25 cellular contexts compared by ENCODE assay signal in the genomic region with DNA sequence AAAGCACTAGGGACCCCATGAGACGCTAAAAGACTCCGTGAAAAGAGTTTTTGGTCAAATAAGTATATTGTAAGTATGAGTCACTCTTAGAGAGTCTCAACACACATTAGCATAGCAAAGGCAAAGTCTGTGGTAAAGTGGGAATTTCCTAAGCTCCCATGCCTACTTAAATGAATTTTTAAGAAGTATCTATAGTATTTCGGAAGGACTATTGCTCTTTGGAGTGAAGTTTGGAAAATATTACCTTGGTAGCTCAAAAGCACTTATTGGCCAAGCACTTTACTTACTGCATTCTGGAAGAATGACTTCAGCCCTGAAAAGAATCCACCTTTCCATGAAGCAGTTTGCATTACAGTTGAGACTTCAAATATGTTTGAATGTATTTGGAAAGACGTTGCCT. TPM values are rescaled to one million over a fixed set of nuclear protein-coding genes. Genes with fewer than 3 reads are reported as not detected.
DNase-seq lines count a peak whose midpoint lies in the region; ATAC-seq and TF ChIP-seq lines count a peak whose summit lies in the region.
"Had no signal": no experiment of that assay in that cellular context is flagged by ENCODE, and none has a peak within 500 bp of the region (broad histone marks: within the 10 kb centered on the region; RNA-seq: fewer than 3 reads in every experiment).

No MANE protein-coding gene starts in this region.

- no peak overlapping the region for H3K4me3 Mint-ChIP-seq in activated T-helper 2 cell treated with anti-CD3 and anti-CD28 coated beads, Interferon-gamma antibody, Interleukin-2, Interleukin-4, amounts not matched to agents 10 μg/mL and 5 μg/mL and 100 μg/mL, durations not matched to agents 14 hours and 24 hours and 36 hours (ENCODE audit: low read depth)
- H3K4me3 Mint-ChIP-seq: neural crest cell; stimulated activated naive CD8-positive, alpha-beta T cell treated with anti-CD3 and anti-CD28 coated beads, Interleukin-15, Interleukin-2, amounts not matched to agents 100 ng/mL and 50 ng/mL, for 24 hours; T-helper 17 cell had no signal

- H3K27me3 ChIP-seq in mammary epithelial cell (ENCODE audit: insufficient read depth, low read length) = no peaks in the 10 kb centered on the region
- no peaks in the 10 kb centered on the region for H3K27me3 ChIP-seq in breast epithelium
- peaks cover 10% of the 10 kb centered on the region for H3K27me3 ChIP-seq in foreskin keratinocyte
- H3K27me3 ChIP-seq: BLaER1, transverse colon had no signal

- in situ Hi-C loops in mammary epithelial cell (cut with MboI; ENCODE audit: low sequenced_read_pairs in 2 of 2) (loop anchor here in 1 of 2 donors (10.0 kb wide), 1 partner anchor 235 kb away; no protein-coding TSS in a partner anchor), astrocyte of the cerebellum (cut with HindIII; ENCODE audit: low sequenced_read_pairs) (no loop called here)

- DNase-seq in mammary epithelial cell = peak; percentile 26
- no peak for DNase-seq in breast epithelium (ENCODE audit: low spot score in 2 of 2)
- peak; percentile 9 for DNase-seq in astrocyte of the cerebellum (ENCODE audit: low read depth)
- DNase-seq in foreskin keratinocyte = peak in 1 of 2 donors; percentile 33
- DNase-seq in activated T-helper 2 cell treated with anti-CD3 and anti-CD28 coated beads, Interferon-gamma antibody, Interleukin-2, Interleukin-4, amounts not matched to agents 10 μg/mL and 5 μg/mL and 100 μg/mL, durations not matched to agents 14 hours and 24 hours and 36 hours (ENCODE audit: low spot score) = no peak
- no peak for DNase-seq in dermis blood vessel endothelial cell
- DNase-seq: 8988T; activated CD4-positive, alpha-beta T cell treated with anti-CD3 and anti-CD28 coated beads, Interleukin-2, amount 50 U/mL, for 1 hour; activated CD8-positive, alpha-beta memory T cell treated with anti-CD3 and anti-CD28 coated beads, Interleukin-2, amount 50 U/mL, for 48 hours; activated effector memory CD4-positive, alpha-beta T cell treated with anti-CD3 and anti-CD28 coated beads, Interleukin-2, amount 50 U/mL, for 16 hours; effector CD4-positive, alpha-beta T cell; KBM-7; left ventricle myocardium superior; mucosa of descending colon; NCI-H187; stimulated activated CD4-positive, alpha-beta T cell treated with anti-CD3 and anti-CD28 coated beads, Interleukin-4, amount 100 ng/mL, for 1 hour; T-helper 17 cell; transverse colon had no signal

- ATAC-seq in foreskin keratinocyte (peak; percentile 49), GM18870 (IDR thresholded peaks at IDR 0.05; ENCODE audit: unreplicated experiment) (no peak), GM18861 (IDR thresholded peaks at IDR 0.05; ENCODE audit: unreplicated experiment) (no peak)
- ATAC-seq: left ventricle myocardium superior, mucosa of descending colon, T-helper 17 cell had no signal

- H3K27me3 Mint-ChIP-seq in activated T-helper 2 cell treated with anti-CD3 and anti-CD28 coated beads, Interferon-gamma antibody, Interleukin-2, Interleukin-4, amounts not matched to agents 10 μg/mL and 5 μg/mL and 100 μg/mL, durations not matched to agents 14 hours and 24 hours and 36 hours (ENCODE audit: low read depth) = peaks cover 16% of the 10 kb centered on the region
- H3K27me3 Mint-ChIP-seq: progenitor cell of endocrine pancreas had no signal

- H3K4me2 ChIP-seq in mammary epithelial cell (ENCODE audit: insufficient read depth, low read depth, low read length) = no peak overlapping the region
- H3K4me2 ChIP-seq: BLaER1 had no signal

- intact Hi-C loops in mammary epithelial cell (cut with micrococcal nuclease) = no loop called here
- intact Hi-C loops in breast epithelium (cut with DNase I; ENCODE audit: low total_unique reads) = no loop called here
- intact Hi-C loops in activated T-helper 2 cell treated with anti-CD3 and anti-CD28 coated beads, Interferon-gamma antibody, Interleukin-2, Interleukin-4, amounts not matched to agents 10 μg/mL and 5 μg/mL and 100 μg/mL, durations not matched to agents 14 hours and 24 hours and 36 hours (cut with micrococcal nuclease) = no loop called here

- TF ChIP-seq CTCF in mammary epithelial cell (conservative IDR thresholded peaks at IDR 0.05 in 1 of 2, IDR thresholded peaks at IDR 0.05 in 1 of 2; ENCODE audit: extremely low read depth in 1 of 2, insufficient read depth in 1 of 2, low read depth in 1 of 2, low read length in 2 of 2) (no peak), breast epithelium (IDR thresholded peaks at IDR 0.05) (no peak), astrocyte of the cerebellum (IDR thresholded peaks at IDR 0.05; ENCODE audit: low read depth, low read length, missing control alignments) (no peak), foreskin keratinocyte (conservative IDR thresholded peaks at IDR 0.05) (no peak)

- H3K27ac ChIP-seq in mammary epithelial cell (ENCODE audit: insufficient read depth, low read depth, low read length) (no peak overlapping the region), breast epithelium (no peak overlapping the region), foreskin keratinocyte (no peak overlapping the region)
- H3K27ac ChIP-seq: BLaER1, transverse colon, VCaP had no signal

- no peak for TF ChIP-seq POLR2A in breast epithelium (IDR thresholded peaks at IDR 0.05)

- H3K4me1 ChIP-seq in mammary epithelial cell (ENCODE audit: insufficient read depth, low read length) = no peaks in the 10 kb centered on the region
- no peaks in the 10 kb centered on the region for H3K4me1 ChIP-seq in breast epithelium
- H3K4me1 ChIP-seq in foreskin keratinocyte = no peaks in the 10 kb centered on the region
- H3K4me1 ChIP-seq: BLaER1, transverse colon had no signal

- no peak overlapping the region for H3K9ac ChIP-seq in mammary epithelial cell (ENCODE audit: insufficient read depth, low read length)
- H3K9ac ChIP-seq: BLaER1 had no signal

- H3K9me3 ChIP-seq in mammary epithelial cell (replicated peaks; ENCODE audit: insufficient read depth, low read length) (no peaks in the 10 kb centered on the region), breast epithelium (no peaks in the 10 kb centered on the region)
- H3K9me3 ChIP-seq: BLaER1, mucosa of descending colon, transverse colon had no signal

- no peak overlapping the region for H3K27ac Mint-ChIP-seq in activated T-helper 2 cell treated with anti-CD3 and anti-CD28 coated beads, Interferon-gamma antibody, Interleukin-2, Interleukin-4, amounts not matched to agents 10 μg/mL and 5 μg/mL and 100 μg/mL, durations not matched to agents 14 hours and 24 hours and 36 hours
- H3K27ac Mint-ChIP-seq: progenitor cell of endocrine pancreas; stimulated activated naive CD8-positive, alpha-beta T cell treated with anti-CD3 and anti-CD28 coated beads, Interleukin-15, Interleukin-2, amounts not matched to agents 100 ng/mL and 50 ng/mL, for 24 hours; T-helper 17 cell had no signal

- H3K4me3 ChIP-seq in mammary epithelial cell (replicated peaks in 1 of 3; ENCODE audit: insufficient read depth in 1 of 3, low read depth in 2 of 3, low read length in 3 of 3) = no peak overlapping the region
- no peak overlapping the region for H3K4me3 ChIP-seq in breast epithelium
- H3K4me3 ChIP-seq in astrocyte of the cerebellum (ENCODE audit: low read depth, low read length) = no peak overlapping the region
- H3K4me3 ChIP-seq: BLaER1, mucosa of descending colon, transverse colon had no signal

- BruUV-seq in mammary epithelial cell (replicated peaks; lab: Mats Ljungman, UMichigan) = no TSS peak

- peaks cover 9% of the 10 kb centered on the region for H3K4me1 Mint-ChIP-seq in activated T-helper 2 cell treated with anti-CD3 and anti-CD28 coated beads, Interferon-gamma antibody, Interleukin-2, Interleukin-4, amounts not matched to agents 10 μg/mL and 5 μg/mL and 100 μg/mL, durations not matched to agents 14 hours and 24 hours and 36 hours (ENCODE audit: low read depth)
- H3K4me1 Mint-ChIP-seq: neural crest cell had no signal

- H4K20me1 ChIP-seq in mammary epithelial cell (ENCODE audit: insufficient read depth, low read length) = no peaks in the 10 kb centered on the region
- H4K20me1 ChIP-seq: BLaER1 had no signal

- H3K9me3 Mint-ChIP-seq in activated T-helper 2 cell treated with anti-CD3 and anti-CD28 coated beads, Interferon-gamma antibody, Interleukin-2, Interleukin-4, amounts not matched to agents 10 μg/mL and 5 μg/mL and 100 μg/mL, durations not matched to agents 14 hours and 24 hours and 36 hours = no peaks in the 10 kb centered on the region
- H3K9me3 Mint-ChIP-seq: neural crest cell; stimulated activated naive CD8-positive, alpha-beta T cell treated with anti-CD3 and anti-CD28 coated beads, Interleukin-15, Interleukin-2, amounts not matched to agents 100 ng/mL and 50 ng/mL, for 24 hours had no signal

- no peaks in the 10 kb centered on the region for H3K36me3 Mint-ChIP-seq in activated T-helper 2 cell treated with anti-CD3 and anti-CD28 coated beads, Interferon-gamma antibody, Interleukin-2, Interleukin-4, amounts not matched to agents 10 μg/mL and 5 μg/mL and 100 μg/mL, durations not matched to agents 14 hours and 24 hours and 36 hours (ENCODE audit: low read depth)

- H3K79me2 ChIP-seq in mammary epithelial cell (ENCODE audit: insufficient read depth, low read length) = no peaks in the 10 kb centered on the region

- no peak overlapping the region for H2AFZ ChIP-seq in mammary epithelial cell (ENCODE audit: low read depth, low read length)

- WGBS in mammary epithelial cell (ENCODE audit: low coverage, missing lambda C conversion rate) = 92% methylated on average over 4 of the region's 4 CpGs

- dilution Hi-C loops in mammary epithelial cell (cut with HindIII; ENCODE audit: low sequenced_read_pairs) = no loop called here

- CTCF ChIA-PET in mammary epithelial cell (lab: Charles Lee; ENCODE audit: low non-redundant PET) = no interaction called here

- H3K36me3 ChIP-seq in mammary epithelial cell (ENCODE audit: insufficient read depth, low read length) = no peaks in the 10 kb centered on the region
- no peaks in the 10 kb centered on the region for H3K36me3 ChIP-seq in breast epithelium
- H3K36me3 ChIP-seq: BLaER1, transverse colon had no signal

RNA-seq across cellular contexts. Expression of gene CAVIN2, which starts 57.1 kb away (rescaled TPM):
- total RNA-seq in mammary epithelial cell (10 to 100 TPM in 1 of 2 donors, 1 to 10 TPM in 1; 9.4 to 10.2 TPM), breast epithelium (10 to 100 TPM; 30.7 to 71.4 (median 31.3) TPM), foreskin keratinocyte (6.3 and 8.4 TPM in 2 replicates), dermis blood vessel endothelial cell (430 and 571 TPM in 2 replicates)
- polyA plus RNA-seq in mammary epithelial cell (20.7 TPM), foreskin keratinocyte (1.8 and 2.6 TPM in 2 replicates)
- 16.0 TPM for polyA minus RNA-seq in mammary epithelial cell
- total RNA-seq in activated T-helper 2 cell treated with anti-CD3 and anti-CD28 coated beads, Interferon-gamma antibody, Interleukin-2, Interleukin-4, amounts not matched to agents 10 μg/mL and 5 μg/mL and 100 μg/mL, durations not matched to agents 14 hours and 24 hours and 36 hours = not detected in 2 replicates
- total RNA-seq: neural crest cell had no signal

Comparison
In these comparisons a context has a peak if more than half of its experiments do, and no peak if none do; other contexts are left out.
1. DNase-seq: peak in mammary epithelial cell (single experiment) and astrocyte of the cerebellum (single experiment); none in breast epithelium (0 of 2), activated T-helper 2 cell treated with anti-CD3 and anti-CD28 coated beads, Interferon-gamma antibody, Interleukin-2, Interleukin-4, amounts not matched to agents 10 μg/mL and 5 μg/mL and 100 μg/mL, durations not matched to agents 14 hours and 24 hours and 36 hours (single experiment) and dermis blood vessel endothelial cell (single experiment).